Comparison of ENCODE assay signal across 9 cellular contexts in the genomic region with DNA sequence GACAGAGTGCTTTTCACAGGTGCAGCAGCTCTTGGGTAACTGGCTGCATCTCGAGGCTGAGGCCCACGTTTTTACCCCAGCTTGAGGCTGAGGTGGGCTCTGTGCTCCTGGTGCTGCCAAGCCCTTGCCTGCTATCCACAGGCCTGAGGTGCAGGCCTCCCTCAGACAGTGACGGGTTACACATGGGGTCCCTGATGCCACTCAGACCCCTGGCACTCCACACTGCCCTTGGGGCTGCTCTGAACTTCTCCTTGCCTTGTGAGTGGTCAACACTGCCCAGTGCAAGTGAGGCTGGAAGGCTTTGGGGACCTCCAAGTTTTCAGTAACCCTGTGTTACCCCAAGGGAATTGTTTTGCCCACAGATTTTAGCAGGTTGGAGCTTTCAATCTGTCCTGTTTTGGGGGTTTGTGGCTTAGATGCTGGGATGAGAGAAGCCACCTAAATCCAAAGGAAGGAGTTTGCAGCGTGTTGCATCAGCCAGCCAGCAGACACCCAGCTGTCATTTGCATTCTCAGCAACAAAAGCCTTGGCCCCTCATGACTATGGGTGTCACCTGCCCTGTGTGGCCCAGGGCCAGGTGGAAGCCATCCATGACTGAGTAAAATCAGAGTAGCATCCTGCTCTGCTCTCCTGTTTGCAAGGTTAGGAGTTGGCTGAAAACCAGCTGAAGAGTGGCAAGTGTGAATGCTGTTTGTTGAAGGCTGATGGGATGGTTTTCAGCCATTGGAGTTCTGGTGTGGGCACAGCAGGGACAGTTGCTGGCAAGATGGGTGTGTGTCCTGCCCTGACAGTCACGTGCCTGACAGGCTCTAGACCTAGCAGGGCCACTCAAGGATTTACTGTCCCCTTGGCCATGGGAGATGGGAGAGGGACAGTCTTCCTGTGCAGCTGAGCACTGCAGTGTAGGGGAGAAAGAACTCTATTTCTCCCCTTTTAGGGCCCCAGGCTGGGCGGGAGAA. TPM values are rescaled to one million over a fixed set of nuclear protein-coding genes. Genes with fewer than 3 reads are reported as not detected.
A peak's percentile ranks its signal among the peaks of the same experiment; 100 is the strongest.
DNase-seq lines count a peak whose midpoint lies in the region; ATAC-seq and TF ChIP-seq lines count a peak whose summit lies in the region.
"Had no signal": no experiment of that assay in that cellular context is flagged by ENCODE, and none has a peak within 500 bp of the region (broad histone marks: within the 10 kb centered on the region; RNA-seq: fewer than 3 reads in every experiment).

No MANE protein-coding gene starts in this region.

- no peak overlapping the region for H3K4me3 ChIP-seq in transverse colon

- peak; percentile 70 for DNase-seq in EH (ENCODE audit: low read depth)
- DNase-seq in NCI-H2029 treated with DMSO at 0.1 percent for 48 hours (lab: John Stamatoyannopoulos, UW): peak; percentile 82
- DNase-seq in nephron progenitor cell: no peak
- no peak for DNase-seq in transverse colon
- DNase-seq in hippocampal formation (lab: John Stamatoyannopoulos, UW): no peak
- no peak for DNase-seq in central memory CD4-positive, alpha-beta T cell
- DNase-seq: HCEC 1CT had no signal

- H3K9me3 ChIP-seq in transverse colon: no peaks in the 10 kb centered on the region

- H3K27ac ChIP-seq in transverse colon: no peak overlapping the region

- intact Hi-C loops in transverse colon (cut with DNase I; ENCODE audit: low total_unique reads): no loop called here

- no peak for TF ChIP-seq EP300 in transverse colon (IDR thresholded peaks at IDR 0.05; ENCODE audit: low read depth)

- TF ChIP-seq CTCF in nephron progenitor cell (IDR thresholded peaks at IDR 0.05): no peak
- no peak for TF ChIP-seq CTCF in transverse colon (IDR thresholded peaks at IDR 0.05)

- no peaks in the 10 kb centered on the region for H3K27me3 ChIP-seq in transverse colon

- ATAC-seq in HG03439 (IDR thresholded peaks at IDR 0.05; ENCODE audit: unreplicated experiment): no peak

- H3K36me3 Mint-ChIP-seq in activated naive CD8-positive, alpha-beta T cell: peaks cover 8% of the 10 kb centered on the region
- peaks cover 51% of the 10 kb centered on the region for H3K36me3 Mint-ChIP-seq in nephron progenitor cell (ENCODE audit: low read depth)

- peak overlapping the region; percentile 62 for H3K4me3 Mint-ChIP-seq in activated naive CD8-positive, alpha-beta T cell
- H3K4me3 Mint-ChIP-seq in nephron progenitor cell: no peak overlapping the region

- in situ Hi-C loops in transverse colon (cut with MboI; ENCODE audit: low pct_ligation_motif_present in 1 of 4, low pct_unique_long_range_greater_than_20kb in 1 of 4, low sequenced_read_pairs in 3 of 4): no loop called here

- H3K36me3 ChIP-seq in transverse colon: peaks cover 0 to 27% (median 7%) of the 10 kb centered on the region in 4 donors

- H3K27me3 Mint-ChIP-seq in activated naive CD8-positive, alpha-beta T cell: no peaks in the 10 kb centered on the region
- H3K27me3 Mint-ChIP-seq in nephron progenitor cell (ENCODE audit: low read depth, poor library complexity): peaks cover 3% of the 10 kb centered on the region

- 91% methylated on average over 6 of the region's 6 CpGs; no CpG with 5 or more reads in 1 of the 2 donors for WGBS in transverse colon (ENCODE audit: low coverage in 1 of 2), 2 donors

- peaks cover 34% of the 10 kb centered on the region for H3K4me1 Mint-ChIP-seq in activated naive CD8-positive, alpha-beta T cell (ENCODE audit: low read depth)
- peaks cover 25% of the 10 kb centered on the region for H3K4me1 Mint-ChIP-seq in nephron progenitor cell

- peaks cover 7 to 32% (median 19%) of the 10 kb centered on the region in 4 donors for H3K4me1 ChIP-seq in transverse colon

- peak overlapping the region; percentile 61 for H3K27ac Mint-ChIP-seq in activated naive CD8-positive, alpha-beta T cell
- H3K27ac Mint-ChIP-seq in nephron progenitor cell: peak overlapping the region; percentile 48

- TF ChIP-seq POLR2A in transverse colon (IDR thresholded peaks at IDR 0.05): no peak

- no peaks in the 10 kb centered on the region for H3K9me3 Mint-ChIP-seq in activated naive CD8-positive, alpha-beta T cell (ENCODE audit: low read depth)
- no peaks in the 10 kb centered on the region for H3K9me3 Mint-ChIP-seq in nephron progenitor cell

RNA-seq across cellular contexts. Expression of a gene that starts 3.2 kb away (rescaled TPM):
- 100 to 1,000 TPM in 1 of 4 donors, 10 to 100 TPM in 3; 13.8 to 110 (median 27.1) TPM for total RNA-seq in transverse colon

Comparison
In these comparisons a context has a peak if more than half of its experiments do, and no peak if none do; other contexts are left out.
1. DNase-seq: peak in EH (single experiment) and NCI-H2029 treated with DMSO at 0.1 percent for 48 hours (single experiment); none in nephron progenitor cell (single experiment), transverse colon (single experiment), hippocampal formation (0 of 2) and central memory CD4-positive, alpha-beta T cell (single experiment).